Comparison of ENCODE assay signal across 8 cellular contexts in the genomic region with DNA sequence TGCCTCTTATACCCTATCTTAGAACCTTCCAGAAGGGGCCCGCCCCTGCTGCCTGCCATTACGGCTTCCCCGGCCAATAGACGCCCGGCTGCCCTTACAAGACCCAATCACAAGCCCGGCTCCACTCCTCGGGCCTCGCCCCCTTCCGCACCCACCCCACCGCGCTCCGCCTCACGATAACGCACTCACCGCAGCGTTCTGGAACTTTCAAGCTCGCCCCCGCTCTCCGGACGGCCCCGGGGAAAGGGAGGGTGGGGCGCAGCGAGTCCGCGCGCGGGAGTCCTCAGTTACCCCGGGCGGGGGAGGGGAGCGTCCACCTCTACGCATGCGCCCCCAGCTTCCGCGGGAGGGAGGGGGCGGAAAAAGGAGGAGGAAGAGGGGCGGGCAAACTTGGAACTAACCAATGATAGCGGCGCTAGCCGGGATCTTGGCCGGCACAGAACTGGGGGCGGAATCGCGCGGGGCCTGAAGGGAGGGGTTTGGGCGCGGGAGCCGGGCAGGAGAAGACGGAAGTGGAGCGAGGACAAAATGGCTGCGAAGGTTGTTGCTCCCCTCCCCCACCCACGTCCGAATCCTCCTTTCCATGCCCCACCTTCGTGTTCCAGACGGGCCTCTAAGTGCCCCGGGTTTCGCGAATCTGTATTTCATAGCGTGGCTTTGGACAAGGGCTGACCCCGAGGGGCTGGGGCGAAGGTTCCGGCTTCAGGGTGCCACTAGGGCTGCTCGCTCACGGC. TPM values are rescaled to one million over a fixed set of nuclear protein-coding genes. Genes with fewer than 3 reads are reported as not detected.
DNase-seq lines count a peak whose midpoint lies in the region; ATAC-seq, FAIRE-seq and TF ChIP-seq lines count a peak whose summit lies in the region.

No MANE protein-coding gene starts in this region.

- H3K27me3 ChIP-seq in prostate gland (replicated peaks; ENCODE audit: insufficient read depth), result no peaks in the 10 kb centered on the region

- FAIRE-seq in GM12892 (lab: Jason Lieb, UNC), result peak; percentile 95

- peak overlapping the region; percentile 99 for H3K4me3 Mint-ChIP-seq in T-helper 17 cell

- H3K27ac ChIP-seq in angular gyrus (ENCODE audit: low read depth, low read length), result peak overlapping the region; percentile 98
- H3K27ac ChIP-seq in prostate gland, result peak overlapping the region; percentile 100
- peak overlapping the region; percentile 100 for H3K27ac ChIP-seq in urinary bladder (ENCODE audit: low read depth)

- peak overlapping the region; percentile 100 for H3K27ac Mint-ChIP-seq in T-helper 17 cell

- peaks cover 24% of the 10 kb centered on the region for H3K36me3 Mint-ChIP-seq in T-helper 17 cell (ENCODE audit: low read depth)

- H3K4me3 ChIP-seq in prostate gland, result peak overlapping the region; percentile 73 to 91
- H3K4me3 ChIP-seq in urinary bladder (ENCODE audit: low read depth, low read length), result peak overlapping the region; percentile 90

- intact Hi-C loops in left ventricle myocardium superior (cut with micrococcal nuclease) (no loop called here), prostate gland (cut with DNase I) (no loop called here)

- no peak for TF ChIP-seq POLR2A in GM12892 (IDR thresholded peaks at IDR 0.05; ENCODE audit: low read depth, low read length)
- TF ChIP-seq POLR2A in prostate gland (IDR thresholded peaks at IDR 0.05), result peak; percentile 69

- H3K4me1 ChIP-seq in prostate gland (replicated peaks) (peaks cover 12% of the 10 kb centered on the region), urinary bladder (ENCODE audit: insufficient read depth) (peaks cover 1% of the 10 kb centered on the region)

- H3K27me3 Mint-ChIP-seq in T-helper 17 cell, result no peaks in the 10 kb centered on the region

- DNase-seq in GM12892 (ENCODE audit: insufficient read length) (peak; percentile 83), NCI-H1694 (lab: John Stamatoyannopoulos, UW) (peak; percentile 88), T-helper 17 cell (peak; percentile 97 to 99 (median 98)), left ventricle myocardium superior (peak; percentile 99), prostate gland (ENCODE audit: low spot score) (peak; percentile 99)

- ATAC-seq in HG02885 (IDR thresholded peaks at IDR 0.05; ENCODE audit: poor library complexity, unreplicated experiment), result peak; percentile 88
- peak; percentile 88 for ATAC-seq in T-helper 17 cell
- ATAC-seq in left ventricle myocardium superior, result peak; percentile 92

- H3K36me3 ChIP-seq in prostate gland (peaks cover 5 to 18% of the 10 kb centered on the region in 2 donors), urinary bladder (ENCODE audit: insufficient read depth) (peaks cover 2% of the 10 kb centered on the region)

- H3K9me3 ChIP-seq in T-helper 17 cell (ENCODE audit: control insufficient read depth, low read length, poor library complexity, severe bottlenecking) (no peaks in the 10 kb centered on the region), prostate gland (no peaks in the 10 kb centered on the region)

- H3K4me1 Mint-ChIP-seq in T-helper 17 cell, result peaks cover 56% of the 10 kb centered on the region

- TF ChIP-seq CTCF in prostate gland (IDR thresholded peaks at IDR 0.05), result peak in 1 of 4 experiments; percentile 8

- WGBS in prostate gland, result 1% methylated on average over 53 of the region's 63 CpGs
- under 1% methylated on average over 63 of the region's 63 CpGs for WGBS in urinary bladder

RNA-seq across cellular contexts. Expression of gene HSPA8, which starts 0.4 kb away (rescaled TPM):
- 2,065 TPM for polyA plus RNA-seq in GM12892 (2012; ENCODE audit: missing spikeins)
- total RNA-seq in T-helper 17 cell (1,000 to 10,000 TPM; 1,034 to 1,253 TPM), left ventricle myocardium superior (1,352 TPM), prostate gland (100 to 1,000 TPM; 799 to 842 TPM), urinary bladder (1,836 TPM)
- 717 TPM for polyA plus RNA-seq in urinary bladder

Comparison
In these comparisons a context has a peak if more than half of its experiments do, and no peak if none do; other contexts are left out.
1. Peak in every context shown above with its lines: DNase-seq, ATAC-seq, H3K4me3 ChIP-seq and H3K27ac ChIP-seq.